8 cellular contexts compared by ENCODE assay signal in the genomic region with DNA sequence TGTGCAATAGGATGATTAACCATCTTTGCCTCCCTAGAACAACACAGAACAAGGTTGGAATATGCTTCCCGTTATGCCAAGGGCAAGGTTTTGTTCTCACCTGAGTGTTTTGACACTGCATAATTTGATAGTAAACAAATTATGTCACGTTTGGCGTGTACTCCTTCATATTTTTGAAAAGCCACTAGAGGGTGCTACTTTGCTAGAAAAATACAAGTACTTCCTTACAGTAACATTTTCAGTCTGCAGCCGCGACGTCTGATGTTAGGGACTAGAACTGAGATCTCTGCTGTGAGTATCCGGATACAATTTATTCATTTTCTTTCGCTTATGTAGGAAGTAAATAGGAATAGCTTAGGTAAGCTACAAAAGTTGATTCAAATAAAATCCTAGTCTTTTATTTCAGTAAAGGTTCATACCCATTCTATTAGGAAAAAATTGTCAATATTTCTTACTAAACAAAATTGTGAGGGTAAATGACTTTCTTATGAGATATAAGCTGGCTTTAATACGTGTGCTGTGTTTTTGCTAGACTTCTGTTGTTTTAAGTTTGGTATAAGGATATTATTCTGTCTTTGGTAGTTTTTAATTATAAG.
DNase-seq lines count a peak whose midpoint lies in the region; ATAC-seq, FAIRE-seq and TF ChIP-seq lines count a peak whose summit lies in the region.

No MANE protein-coding gene starts in this region.

- no peaks in the 10 kb centered on the region for H3K27me3 ChIP-seq in K562 (ENCODE audit: control insufficient read depth in 2 of 2, insufficient read depth in 2 of 2, low read length in 2 of 2)

- H2AFZ ChIP-seq in K562 (ENCODE audit: low read depth, low read length) = no peak overlapping the region

- POLR2A ChIA-PET in K562 (lab: Yijun Ruan, JAX) = no interaction called here

- peak; percentile 84 for FAIRE-seq in K562 (lab: Jason Lieb, UNC)

- ATAC-seq in GM21360 (IDR thresholded peaks at IDR 0.05; ENCODE audit: unreplicated experiment) = peak; percentile 96
- ATAC-seq in HG03521 (IDR thresholded peaks at IDR 0.05; ENCODE audit: unreplicated experiment) = peak; percentile 81
- ATAC-seq in K562 = peak; percentile 89
- ATAC-seq in stimulated activated memory B cell treated with anti-CD40 and anti-IgM and Interleukin-4, amounts not matched to agents 10 μg/mL and 1 μg/mL and 100 μg/mL, for 72 hours = peak; percentile 74

- no peaks in the 10 kb centered on the region for H3K27me3 Mint-ChIP-seq in stimulated activated memory B cell treated with anti-CD40 and anti-IgM and Interleukin-4, amounts not matched to agents 10 μg/mL and 1 μg/mL and 100 μg/mL, for 72 hours

- TF ChIP-seq CTCF in K562 (IDR thresholded peaks at IDR 0.05 in 2 of 3, conservative IDR thresholded peaks at IDR 0.05 in 1 of 3; ENCODE audit: insufficient read depth in 2 of 3, low read depth in 1 of 3, low read length in 3 of 3) = peak; percentile 38 to 65 (median 63); a peak in 5 of 6 replicates

- intact Hi-C loops in K562 (cut with micrococcal nuclease) = loop anchor here (1.0 to 5.0 kb wide), 3 partner anchors 223 to 895 kb away; no protein-coding TSS in a partner anchor

- H3K9me3 Mint-ChIP-seq in stimulated activated memory B cell treated with anti-CD40 and anti-IgM and Interleukin-4, amounts not matched to agents 10 μg/mL and 1 μg/mL and 100 μg/mL, for 72 hours = no peaks in the 10 kb centered on the region

- CTCF ChIA-PET in K562 (lab: Yijun Ruan, JAX; ENCODE audit: low intra/inter-chr PET ratio) = interaction anchor here (0.7 kb wide), 1 partner anchor 896 kb away, joined by 3 read pairs; no protein-coding TSS in a partner anchor

- H3K36me3 ChIP-seq in K562 (ENCODE audit: control insufficient read depth, insufficient read depth, low read length) = no peaks in the 10 kb centered on the region

- no peak for TF ChIP-seq EP300 in K562 (IDR thresholded peaks at IDR 0.05; ENCODE audit: low read length)

- BruUV-seq in K562 (replicated peaks; lab: Mats Ljungman, UMichigan) = no TSS peak

- H3K9me3 ChIP-seq in K562 (replicated peaks; ENCODE audit: control insufficient read depth, insufficient read depth, low read depth, low read length) = no peaks in the 10 kb centered on the region

- H3K36me3 Mint-ChIP-seq in stimulated activated memory B cell treated with anti-CD40 and anti-IgM and Interleukin-4, amounts not matched to agents 10 μg/mL and 1 μg/mL and 100 μg/mL, for 72 hours = no peaks in the 10 kb centered on the region

- H3K4me1 Mint-ChIP-seq in stimulated activated memory B cell treated with anti-CD40 and anti-IgM and Interleukin-4, amounts not matched to agents 10 μg/mL and 1 μg/mL and 100 μg/mL, for 72 hours = peaks cover 10% of the 10 kb centered on the region

- no peak overlapping the region for H3K4me3 Mint-ChIP-seq in stimulated activated memory B cell treated with anti-CD40 and anti-IgM and Interleukin-4, amounts not matched to agents 10 μg/mL and 1 μg/mL and 100 μg/mL, for 72 hours

- 0% methylated on average over 9 of the region's 9 CpGs for WGBS in K562 (ENCODE audit: insufficient coverage, low coverage, missing lambda C conversion rate)

- no peaks in the 10 kb centered on the region for H4K20me1 ChIP-seq in K562 (replicated peaks; ENCODE audit: control insufficient read depth, insufficient read depth, low read length)

- no peak overlapping the region for H3K4me2 ChIP-seq in K562 (ENCODE audit: insufficient read depth, low read length)

- TF ChIP-seq POLR2A in K562 (conservative IDR thresholded peaks at IDR 0.05) = no peak

- in situ Hi-C loops in K562 (cut with MboI) = loop anchor here (25.0 kb wide), 1 partner anchor 890 kb away; no protein-coding TSS in a partner anchor

- H3K4me1 ChIP-seq in K562 (replicated peaks in 1 of 2; ENCODE audit: control insufficient read depth in 2 of 2, insufficient read depth in 2 of 2, low read length in 2 of 2) = no peaks in the 10 kb centered on the region

- no peak overlapping the region for H3K27ac ChIP-seq in K562 (ENCODE audit: extremely low read depth, low read depth, low read length)

- H3K4me3 ChIP-seq in K562 = no peak overlapping the region

- H3K27ac Mint-ChIP-seq in stimulated activated memory B cell treated with anti-CD40 and anti-IgM and Interleukin-4, amounts not matched to agents 10 μg/mL and 1 μg/mL and 100 μg/mL, for 72 hours = no peak overlapping the region

- H3K9me1 ChIP-seq in K562 (ENCODE audit: control insufficient read depth, insufficient read depth, low read length) = no peaks in the 10 kb centered on the region

- H3K79me2 ChIP-seq in K562 (ENCODE audit: control insufficient read depth, insufficient read depth, low read length) = no peaks in the 10 kb centered on the region

- TF ChIP-seq RAD21 in K562 (CRISPR knock-in tag; conservative IDR thresholded peaks at IDR 0.05 in 1 of 2, IDR thresholded peaks at IDR 0.05 in 1 of 2) = peak; percentile 63 to 73

- peak; percentile 15 for DNase-seq in ELF-1 (ENCODE audit: low read depth, low spot score)
- peak; percentile 65 for DNase-seq in NCI-H510A (lab: John Stamatoyannopoulos, UW)
- peak; percentile 18 to 62 (median 26) for DNase-seq in K562 (ENCODE audit: extremely low read depth in 1 of 4, low spot score in 3 of 4)
- peak; percentile 20 for DNase-seq in iPS DF 19.7 (ENCODE audit: low read depth, low spot score)
- DNase-seq in T-helper 9 cell = no peak

- no peak overlapping the region for H3K9ac ChIP-seq in K562 (ENCODE audit: insufficient read depth in 1 of 2, low read depth in 2 of 2, low read length in 2 of 2)

TF ChIP-seq in K562, 482 proteins besides CTCF, POLR2A, EP300 and RAD21:
- TF ChIP-seq SPI1 (IDR thresholded peaks at IDR 0.05; ENCODE audit: borderline replicate concordance, low read depth, low read length) (0 out of 2 replicates have a peak, but pooled peaks have one; percentile 3), BHLHE40 (IDR thresholded peaks at IDR 0.05; ENCODE audit: low read length) (peak; percentile 49), ELF1 (tag; IDR thresholded peaks at IDR 0.05) (peak; percentile 34; the same call in 1 of the 2 replicates), ZNF408 (CRISPR knock-in tag; IDR thresholded peaks at IDR 0.05; ENCODE audit: low read depth) (no peak), PTTG1 (tag; IDR thresholded peaks at IDR 0.05; ENCODE audit: low read depth) (no peak), SMC3 (conservative IDR thresholded peaks at IDR 0.05; ENCODE audit: insufficient read depth, low read depth, low read length) (0 out of 2 replicates have a peak, but pooled peaks have one; percentile 35)
- TF ChIP-seq, protein P1, sequence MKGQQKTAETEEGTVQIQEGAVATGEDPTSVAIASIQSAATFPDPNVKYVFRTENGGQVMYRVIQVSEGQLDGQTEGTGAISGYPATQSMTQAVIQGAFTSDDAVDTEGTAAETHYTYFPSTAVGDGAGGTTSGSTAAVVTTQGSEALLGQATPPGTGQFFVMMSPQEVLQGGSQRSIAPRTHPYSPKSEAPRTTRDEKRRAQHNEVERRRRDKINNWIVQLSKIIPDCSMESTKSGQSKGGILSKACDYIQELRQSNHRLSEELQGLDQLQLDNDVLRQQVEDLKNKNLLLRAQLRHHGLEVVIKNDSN (CRISPR knock-in tag; IDR thresholded peaks at IDR 0.05) = no peak
- TF ChIP-seq, protein P2, sequence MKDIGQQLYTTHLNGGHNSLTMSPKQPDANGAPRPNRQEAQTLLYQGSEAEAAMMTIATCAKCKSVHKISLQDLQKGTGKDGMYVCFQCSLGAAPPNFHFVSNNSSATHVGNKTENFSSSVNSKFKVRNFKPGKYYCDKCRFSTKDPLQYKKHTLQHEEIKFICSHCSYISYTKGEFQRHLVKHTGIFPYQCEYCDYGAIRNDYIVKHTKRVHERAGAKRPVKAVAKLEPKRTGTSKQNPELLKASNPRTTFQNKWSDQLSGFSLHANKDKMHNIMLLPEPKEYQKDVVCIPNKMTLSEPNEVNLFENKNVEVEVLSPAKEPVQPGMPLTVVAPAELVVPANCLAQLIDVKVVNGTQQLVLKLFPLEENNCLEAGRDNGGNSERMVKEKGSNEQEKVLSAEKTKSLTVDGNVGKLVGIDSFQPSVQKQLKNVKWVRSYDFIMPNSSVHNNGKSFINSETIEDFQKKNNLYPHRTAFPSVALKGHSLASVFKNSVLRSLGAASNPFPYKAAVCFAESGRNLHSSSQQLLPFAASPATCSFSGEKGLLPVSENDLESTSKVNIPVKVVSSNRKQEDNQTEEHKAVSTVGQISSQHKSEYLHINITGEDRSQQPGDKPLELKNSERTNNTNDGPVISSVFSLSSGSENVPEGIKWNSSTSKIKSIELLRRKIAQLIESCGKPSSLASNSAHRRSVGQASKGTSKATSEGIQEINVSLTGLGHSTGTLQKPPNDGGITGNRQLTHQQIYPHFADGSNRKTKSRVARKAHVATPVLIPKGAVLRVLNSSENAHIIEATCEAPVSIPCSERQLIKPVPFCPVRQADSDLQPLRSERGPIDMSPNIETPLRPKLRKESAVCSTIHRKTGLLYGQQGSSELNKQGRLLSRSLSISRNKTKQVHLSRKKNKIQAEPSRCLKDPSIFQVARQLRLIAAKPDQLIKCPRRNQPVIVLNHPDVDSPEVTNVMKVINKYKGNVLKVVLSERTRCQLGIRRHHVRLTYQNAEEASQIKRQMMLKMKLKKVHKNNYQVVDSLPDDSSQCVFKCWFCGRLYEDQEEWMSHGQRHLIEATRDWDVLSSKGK (CRISPR knock-in tag; IDR thresholded peaks at IDR 0.05) = no peak
TF ChIP-seq in K562: peak in this region for 4.
